ENCODE assay signal across 1 cellular context in genomic region chr7:152112829-152113228, GRCh38.
TF ChIP-seq lines count a peak whose summit lies in the region.

No MANE protein-coding gene starts in this region.

TF ChIP-seq in K562, 482 proteins besides CTCF, POLR2A, EP300 and RAD21 (continued from another document):
- no peak for TF ChIP-seq CHD7 (IDR thresholded peaks at IDR 0.05; ENCODE audit: low read depth, low read length)
- no peak for TF ChIP-seq CXXC5 (CRISPR knock-in tag; IDR thresholded peaks at IDR 0.05)
- TF ChIP-seq, protein P1, sequence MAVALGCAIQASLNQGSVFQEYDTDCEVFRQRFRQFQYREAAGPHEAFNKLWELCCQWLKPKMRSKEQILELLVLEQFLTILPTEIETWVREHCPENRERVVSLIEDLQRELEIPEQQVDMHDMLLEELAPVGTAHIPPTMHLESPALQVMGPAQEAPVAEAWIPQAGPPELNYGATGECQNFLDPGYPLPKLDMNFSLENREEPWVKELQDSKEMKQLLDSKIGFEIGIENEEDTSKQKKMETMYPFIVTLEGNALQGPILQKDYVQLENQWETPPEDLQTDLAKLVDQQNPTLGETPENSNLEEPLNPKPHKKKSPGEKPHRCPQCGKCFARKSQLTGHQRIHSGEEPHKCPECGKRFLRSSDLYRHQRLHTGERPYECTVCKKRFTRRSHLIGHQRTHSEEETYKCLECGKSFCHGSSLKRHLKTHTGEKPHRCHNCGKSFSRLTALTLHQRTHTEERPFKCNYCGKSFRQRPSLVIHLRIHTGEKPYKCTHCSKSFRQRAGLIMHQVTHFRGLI (CRISPR knock-in tag; IDR thresholded peaks at IDR 0.05), result no peak
- TF ChIP-seq ZNF766 (CRISPR knock-in tag; conservative IDR thresholded peaks at IDR 0.05), result no peak
- no peak for TF ChIP-seq ZFP36 (IDR thresholded peaks at IDR 0.05; ENCODE audit: low read depth, low read length, partially characterized antibody)
- TF ChIP-seq, protein P2, sequence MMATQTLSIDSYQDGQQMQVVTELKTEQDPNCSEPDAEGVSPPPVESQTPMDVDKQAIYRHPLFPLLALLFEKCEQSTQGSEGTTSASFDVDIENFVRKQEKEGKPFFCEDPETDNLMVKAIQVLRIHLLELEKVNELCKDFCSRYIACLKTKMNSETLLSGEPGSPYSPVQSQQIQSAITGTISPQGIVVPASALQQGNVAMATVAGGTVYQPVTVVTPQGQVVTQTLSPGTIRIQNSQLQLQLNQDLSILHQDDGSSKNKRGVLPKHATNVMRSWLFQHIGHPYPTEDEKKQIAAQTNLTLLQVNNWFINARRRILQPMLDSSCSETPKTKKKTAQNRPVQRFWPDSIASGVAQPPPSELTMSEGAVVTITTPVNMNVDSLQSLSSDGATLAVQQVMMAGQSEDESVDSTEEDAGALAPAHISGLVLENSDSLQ (IDR thresholded peaks at IDR 0.05), result no peak
- no peak for TF ChIP-seq TCF3 (CRISPR knock-in tag; IDR thresholded peaks at IDR 0.05)
- TF ChIP-seq TRIM28 (IDR thresholded peaks at IDR 0.05), result no peak
